ENCODE assay signal across 8 cellular contexts in genomic region chr7:55534262-55534915, GRCh38. TPM values are rescaled to one million over a fixed set of nuclear protein-coding genes. Genes with fewer than 3 reads are reported as not detected.
A peak's percentile ranks its signal among the peaks of the same experiment; 100 is the strongest.
DNase-seq lines count a peak whose midpoint lies in the region; ATAC-seq, FAIRE-seq and TF ChIP-seq lines count a peak whose summit lies in the region.

No MANE protein-coding gene starts in this region.

- H3K4me3 ChIP-seq in SJCRH30 (no peak overlapping the region), HepG2 (replicated peaks in 1 of 3; ENCODE audit: insufficient read depth in 1 of 3, low read depth in 2 of 3, low read length in 3 of 3) (no peak overlapping the region)

- TF ChIP-seq EP300 in HepG2 (IDR thresholded peaks at IDR 0.05; ENCODE audit: low read depth in 2 of 2, low read length in 2 of 2) = no peak
- TF ChIP-seq EP300 in HepG2 (CRISPR knock-in tag; IDR thresholded peaks at IDR 0.05; ENCODE audit: borderline replicate concordance) = no peak

- H3K4me1 Mint-ChIP-seq in activated naive CD8-positive, alpha-beta T cell (ENCODE audit: low read depth) = peaks cover 88% of the 10 kb centered on the region

- POLR2A ChIA-PET in HepG2 (lab: Yijun Ruan, JAX) = interaction anchor here (1.4 kb wide), 1 partner anchor 18 kb away, joined by 3 read pairs; no protein-coding TSS in a partner anchor

- BruUV-seq in HepG2 (replicated peaks; lab: Mats Ljungman, UMichigan) = no TSS peak

- in situ Hi-C loops in HepG2 (cut with HindIII; ENCODE audit: extremely low pct_ligation_motif_present, low pct_unique_long_range_greater_than_20kb) = no loop called here

- peak overlapping the region; percentile 98 for H3K27ac Mint-ChIP-seq in activated naive CD8-positive, alpha-beta T cell

- H3K36me3 Mint-ChIP-seq in activated naive CD8-positive, alpha-beta T cell = peaks cover 14% of the 10 kb centered on the region

- 0 out of 2 replicates have a peak, but pooled peaks cover 3% of the 10 kb centered on the region for H3K36me3 ChIP-seq in SJCRH30
- peaks cover 0 to 3% of the 10 kb centered on the region in 2 experiments; a peak in 1 of 5 replicates for H3K36me3 ChIP-seq in HepG2 (replicated peaks in 1 of 2; ENCODE audit: control insufficient read depth in 1 of 2, insufficient read depth in 2 of 2, low read length in 2 of 2)

- intact Hi-C loops in HepG2 (cut with micrococcal nuclease; ENCODE audit: unreplicated experiment) = no loop called here

- H3K4me1 ChIP-seq in SJCRH30 (peaks cover 42% of the 10 kb centered on the region), HepG2 (ENCODE audit: insufficient read depth, low read length) (peaks cover 53% of the 10 kb centered on the region)

- peaks cover 7% of the 10 kb centered on the region for H4K20me1 ChIP-seq in HepG2 (ENCODE audit: insufficient read depth, low read length)

- no peak for TF ChIP-seq CTCF in HepG2 (CRISPR knock-in tag; IDR thresholded peaks at IDR 0.05)

- peaks cover 42% of the 10 kb centered on the region for H3K79me2 ChIP-seq in HepG2 (ENCODE audit: insufficient read depth, low read length)

- DNase-seq in 8988T (peak; percentile 19), SJCRH30 (peak; percentile 19 to 39), HepG2 (ENCODE audit: low spot score) (peak; percentile 30), NCI-H82 treated with DMSO at 0.1 percent for 48 hours (lab: John Stamatoyannopoulos, UW; ENCODE audit: unreplicated experiment) (no peak)
- DNase-seq in stimulated activated CD8-positive, alpha-beta memory T cell treated with anti-CD3 and anti-CD28 coated beads, Interleukin-7, amount 100 ng/mL, for 24 hours (ENCODE audit: low read depth) = peak; percentile 52

- H3K27me3 ChIP-seq in SJCRH30 (no peaks in the 10 kb centered on the region), HepG2 (ENCODE audit: control insufficient read depth in 1 of 2, insufficient read depth in 2 of 2, low read length in 2 of 2) (no peaks in the 10 kb centered on the region)

- no peaks in the 10 kb centered on the region for H3K9me3 ChIP-seq in SJCRH30 (replicated peaks)
- H3K9me3 ChIP-seq in HepG2 (ENCODE audit: low read length) = no peaks in the 10 kb centered on the region

- no peak overlapping the region for H3K9ac ChIP-seq in HepG2 (ENCODE audit: insufficient read depth, low read depth, low read length)

- no peaks in the 10 kb centered on the region for H3K9me3 Mint-ChIP-seq in activated naive CD8-positive, alpha-beta T cell (ENCODE audit: low read depth)

- CTCF ChIA-PET in HepG2 (lab: Yijun Ruan, JAX; ENCODE audit: low intra/inter-chr PET ratio, low total read pairs) = no interaction called here

- FAIRE-seq in HepG2 (lab: Jason Lieb, UNC) = no peak

- H3K4me3 Mint-ChIP-seq in activated naive CD8-positive, alpha-beta T cell = peak overlapping the region; percentile 74

- WGBS in HepG2 (ENCODE audit: low lambda C conversion rate) = 68% methylated on average over 8 of the region's 8 CpGs

- no peak for TF ChIP-seq POLR2A in HepG2 (IDR thresholded peaks at IDR 0.05; ENCODE audit: insufficient read depth in 1 of 2, low read depth in 2 of 2, low read length in 2 of 2)

- H2AFZ ChIP-seq in HepG2 (ENCODE audit: low read length) = no peak overlapping the region

- ATAC-seq in GM19023 (IDR thresholded peaks at IDR 0.05; ENCODE audit: unreplicated experiment) (peak; percentile 65), HG03108 (IDR thresholded peaks at IDR 0.05; ENCODE audit: unreplicated experiment) (peak; percentile 57), HepG2 (peak; percentile 62)

- TF ChIP-seq RAD21 in HepG2 (CRISPR knock-in tag; IDR thresholded peaks at IDR 0.05) = no peak

- H3K4me2 ChIP-seq in HepG2 (ENCODE audit: low read depth, low read length) = 0 out of 2 replicates have a peak overlapping the region, but pooled peaks have one; percentile 41

- H3K27me3 Mint-ChIP-seq in activated naive CD8-positive, alpha-beta T cell = no peaks in the 10 kb centered on the region

- H3K27ac ChIP-seq in SJCRH30 (peak overlapping the region; percentile 0; the same call in 1 of the 2 replicates), HepG2 (ENCODE audit: extremely low read length, insufficient read depth, low read length) (peak overlapping the region; percentile 52)

TF ChIP-seq in HepG2, 621 proteins besides CTCF, POLR2A, EP300 and RAD21:
- TF ChIP-seq MNT (IDR thresholded peaks at IDR 0.05) (0 out of 2 replicates have a peak, but pooled peaks have one; percentile 14), KLF6 (CRISPR knock-in tag; IDR thresholded peaks at IDR 0.05) (no peak), ZNF687 (CRISPR knock-in tag; IDR thresholded peaks at IDR 0.05) (peak; percentile 15; the same call in 1 of the 2 replicates), ZNF629 (CRISPR knock-in tag; conservative IDR thresholded peaks at IDR 0.05) (no peak), CEBPB (IDR thresholded peaks at IDR 0.05; ENCODE audit: borderline replicate concordance, low read depth, low read length) (peak; percentile 60; the same call in 1 of the 2 replicates), ZNF263 (CRISPR knock-in tag; IDR thresholded peaks at IDR 0.05) (no peak)

RNA-seq across cellular contexts. Expression of gene VOPP1, which starts 37.9 kb away (rescaled TPM):
- total RNA-seq in SJCRH30 (2014; rRNA removed; shearing (Covaris generic)) = 89.8 and 92.6 TPM in 2 replicates
- total RNA-seq in HepG2 (2016; rRNA removed; fragmentation: Illumina TruSeq; extraction: Trizol) = 49.9 and 55.3 TPM in 2 replicates
- total RNA-seq in HepG2 (2016; cell fraction: cytosol; rRNA removed; fragmentation: Illumina TruSeq; extraction: Trizol; ENCODE audit: low read depth) = 29.6 and 31.7 TPM in 2 replicates
- total RNA-seq in HepG2 (2016; cell fraction: insoluble cytoplasmic fraction; rRNA removed; fragmentation: Illumina TruSeq; extraction: Trizol) = 43.7 and 56.7 TPM in 2 replicates
- 74.9 and 78.9 TPM in 2 replicates for total RNA-seq in HepG2 (2016; cell fraction: membrane; rRNA removed; fragmentation: Illumina TruSeq; extraction: Trizol)
- 43.5 and 50.2 TPM in 2 replicates for total RNA-seq in HepG2 (2016; cell fraction: nucleus; rRNA removed; fragmentation: Illumina TruSeq; extraction: Trizol)
- 21.3 and 21.8 TPM in 2 replicates for polyA plus RNA-seq in HepG2 (2011; rRNA removed)
- polyA plus RNA-seq in HepG2 (2011; cell fraction: cytosol; rRNA removed) = 21.1 and 24.6 TPM in 2 replicates
- polyA plus RNA-seq in HepG2 (2011; cell fraction: nucleus; rRNA removed) = 12.5 and 14.4 TPM in 2 replicates
- 24.1 and 26.8 TPM in 2 replicates for polyA plus RNA-seq in HepG2 (2012)
- 32.1 and 36.4 TPM in 2 replicates for polyA plus RNA-seq in HepG2 (2016; cell fraction: cytosol; fragmentation: Illumina TruSeq; extraction: Trizol; ENCODE audit: low read depth)
- polyA plus RNA-seq in HepG2 (2016; cell fraction: insoluble cytoplasmic fraction; fragmentation: Illumina TruSeq; extraction: Trizol; ENCODE audit: low read depth) = 38.0 and 40.3 TPM in 2 replicates
- 62.2 and 67.1 TPM in 2 replicates for polyA plus RNA-seq in HepG2 (2016; cell fraction: membrane; fragmentation: Illumina TruSeq; extraction: Trizol; ENCODE audit: low read depth)
- polyA plus RNA-seq in HepG2 (2016; cell fraction: nucleus; fragmentation: Illumina TruSeq; extraction: Trizol; ENCODE audit: insufficient read depth, low read depth) = 49.8 and 50.9 TPM in 2 replicates
- 59.2 and 63.5 TPM in 2 replicates for polyA minus RNA-seq in HepG2 (2011; rRNA and poly(A)+ RNA removed; ENCODE audit: low replicate concordance)
- 28.0 and 28.5 TPM in 2 replicates for polyA minus RNA-seq in HepG2 (2011; cell fraction: cytosol; rRNA and poly(A)+ RNA removed)
- polyA minus RNA-seq in HepG2 (2011; cell fraction: nucleus; rRNA and poly(A)+ RNA removed) = 19.4 and 23.2 TPM in 2 replicates
